Comparison of ENCODE assay signal across 17 cellular contexts in the genomic region with DNA sequence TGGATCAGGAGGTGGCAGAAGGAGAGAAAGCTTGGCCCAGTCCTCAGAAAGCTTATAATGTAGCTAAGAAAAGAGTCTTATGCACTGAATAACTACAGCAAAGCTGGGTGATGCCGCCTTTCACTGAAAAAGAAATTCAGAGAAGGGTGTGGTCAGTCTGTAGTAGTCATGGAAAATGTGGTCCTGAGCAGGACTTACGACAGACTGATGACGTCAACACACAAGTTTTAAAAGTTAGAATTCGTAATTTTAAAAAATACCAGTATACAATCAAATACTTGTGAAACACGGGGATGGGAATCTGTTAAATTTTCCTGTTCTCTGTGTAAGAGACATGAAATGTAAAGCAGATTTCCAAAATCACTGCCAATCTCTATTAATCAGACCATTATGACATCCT.
DNase-seq lines count a peak whose midpoint lies in the region; ATAC-seq and TF ChIP-seq lines count a peak whose summit lies in the region.
"Had no signal": no experiment of that assay in that cellular context is flagged by ENCODE, and none has a peak within 500 bp of the region (broad histone marks: within the 10 kb centered on the region; RNA-seq: fewer than 3 reads in every experiment).

No MANE protein-coding gene starts in this region.

- no peak overlapping the region for H3T11ph ChIP-seq in H9 (ENCODE audit: low read length)

- H3K4me1 ChIP-seq in BLaER1, result peaks cover 35% of the 10 kb centered on the region
- H3K4me1 ChIP-seq in neuron (ENCODE audit: insufficient read depth, low read length), result peaks cover 17% of the 10 kb centered on the region
- no peaks in the 10 kb centered on the region; the same call in 1 of the 2 replicates for H3K4me1 ChIP-seq in H9 (ENCODE audit: insufficient read depth, low read length)
- H3K4me1 ChIP-seq: right atrium auricular region had no signal

- H2AFZ ChIP-seq in neuron (ENCODE audit: low read depth, low read length), result peak overlapping the region; percentile 90
- H2AFZ ChIP-seq in H9 (ENCODE audit: low read length), result no peak overlapping the region

- no peaks in the 10 kb centered on the region for H3K36me3 Mint-ChIP-seq in natural killer cell treated with Interleukin-12 subunit alpha and Interleukin-12 subunit beta and Interleukin-15 and Interleukin-18, amount 100 ng/mL, for 72 hours
- no peaks in the 10 kb centered on the region for H3K36me3 Mint-ChIP-seq in H9 (ENCODE audit: insufficient read depth in 1 of 3, low read depth in 3 of 3)
- H3K36me3 Mint-ChIP-seq: CD4-positive, CD25-positive, alpha-beta regulatory T cell had no signal

- H3K4me1 Mint-ChIP-seq in natural killer cell treated with Interleukin-12 subunit alpha and Interleukin-12 subunit beta and Interleukin-15 and Interleukin-18, amount 100 ng/mL, for 72 hours (ENCODE audit: low read depth in 2 of 2), result no peaks in the 10 kb centered on the region
- peaks cover 43 to 44% of the 10 kb centered on the region in 2 experiments for H3K4me1 Mint-ChIP-seq in H9
- H3K4me1 Mint-ChIP-seq: CD4-positive, CD25-positive, alpha-beta regulatory T cell; central memory CD8-positive, alpha-beta T cell had no signal

- H3K9me3 Mint-ChIP-seq in natural killer cell treated with Interleukin-12 subunit alpha and Interleukin-12 subunit beta and Interleukin-15 and Interleukin-18, amount 100 ng/mL, for 72 hours, result no peaks in the 10 kb centered on the region
- H3K9me3 Mint-ChIP-seq in H9, result no peaks in the 10 kb centered on the region
- H3K9me3 Mint-ChIP-seq: activated naive CD4-positive, alpha-beta T cell treated with anti-CD3 and anti-CD28 coated beads for 36 hours; central memory CD8-positive, alpha-beta T cell had no signal

- no peak overlapping the region for H2BK12ac ChIP-seq in H9 (ENCODE audit: insufficient read length, low read depth, low read length)

- H3K9ac ChIP-seq in BLaER1 (no peak overlapping the region), H9 (ENCODE audit: extremely low read depth, insufficient read length, low read length) (no peak overlapping the region)

- no peaks in the 10 kb centered on the region for H3K27me3 ChIP-seq in BLaER1
- no peaks in the 10 kb centered on the region for H3K27me3 ChIP-seq in neuron (ENCODE audit: insufficient read depth, low read length)
- H3K27me3 ChIP-seq in H9 (ENCODE audit: insufficient read depth, low read length), result no peaks in the 10 kb centered on the region; the same call in 1 of the 2 replicates
- H3K27me3 ChIP-seq: right atrium auricular region had no signal

- peaks cover 3% of the 10 kb centered on the region in 2 donors for H3K27me3 Mint-ChIP-seq in natural killer cell treated with Interleukin-12 subunit alpha and Interleukin-12 subunit beta and Interleukin-15 and Interleukin-18, amount 100 ng/mL, for 72 hours
- peaks cover 29% of the 10 kb centered on the region for H3K27me3 Mint-ChIP-seq in H9 (ENCODE audit: low read depth)

- H4K8ac ChIP-seq in H9 (replicated peaks; ENCODE audit: insufficient read length, low read depth, low read length), result no peak overlapping the region

- H2BK120ac ChIP-seq in H9 (ENCODE audit: low read depth, low read length, poor library complexity, severe bottlenecking), result no peak overlapping the region

- H3K9me3 ChIP-seq in BLaER1, result no peaks in the 10 kb centered on the region
- no peaks in the 10 kb centered on the region for H3K9me3 ChIP-seq in neuron (ENCODE audit: low read length)
- H3K9me3 ChIP-seq in H9 (ENCODE audit: control insufficient read depth, low read depth, low read length), result no peaks in the 10 kb centered on the region
- H3K9me3 ChIP-seq: right atrium auricular region had no signal

- no peak overlapping the region for H4K5ac ChIP-seq in H9 (ENCODE audit: insufficient read length, low read depth, low read length)

- H2AK5ac ChIP-seq in H9 (ENCODE audit: insufficient read length, low read length), result no peak overlapping the region

- H3K23ac ChIP-seq in H9 (ENCODE audit: insufficient read length, low read depth, low read length), result no peak overlapping the region

- DNase-seq in OCI-M1 (lab: John Stamatoyannopoulos, UW) (peak; percentile 22), fibroblast of pulmonary artery (ENCODE audit: low read depth) (peak; percentile 17), H9 (no peak), DMS 273 (lab: John Stamatoyannopoulos, UW; ENCODE audit: unreplicated experiment) (no peak)
- no peak for DNase-seq in natural killer cell treated with Interleukin-12 subunit alpha and Interleukin-12 subunit beta and Interleukin-15 and Interleukin-18, amount 100 ng/mL, for 72 hours (ENCODE audit: low spot score)
- DNase-seq: activated naive CD4-positive, alpha-beta T cell treated with anti-CD3 and anti-CD28 coated beads for 36 hours; activated T-cell treated with anti-CD3 and anti-CD28 coated beads, Interleukin-2, amount 50 U/mL, for 48 hours; CD4-positive, CD25-positive, alpha-beta regulatory T cell; KG1; NCI-H2171 had no signal

- no CpG with 5 or more reads among the region's 5 CpGs for WGBS in H9 (ENCODE audit: extremely low coverage, insufficient read length, low lambda C conversion rate)

- no peak overlapping the region for H3K14ac ChIP-seq in H9 (ENCODE audit: insufficient read depth, low read length)

- H3K79me2 ChIP-seq in H9 (ENCODE audit: insufficient read depth, low read length), result no peaks in the 10 kb centered on the region

- no peaks in the 10 kb centered on the region for H3K79me1 ChIP-seq in H9 (ENCODE audit: insufficient read depth, low read depth, low read length, poor library complexity, severe bottlenecking)

- no peak overlapping the region for H2BK5ac ChIP-seq in H9 (ENCODE audit: insufficient read length, low read length)

- ATAC-seq in natural killer cell treated with Interleukin-12 subunit alpha and Interleukin-12 subunit beta and Interleukin-15 and Interleukin-18, amount 100 ng/mL, for 72 hours, result no peak
- no peak for ATAC-seq in GM21529 (IDR thresholded peaks at IDR 0.05; ENCODE audit: unreplicated experiment)

- H3K18ac ChIP-seq in H9 (ENCODE audit: insufficient read length, low read depth, low read length), result no peak overlapping the region

- no peak overlapping the region for H3K27ac Mint-ChIP-seq in natural killer cell treated with Interleukin-12 subunit alpha and Interleukin-12 subunit beta and Interleukin-15 and Interleukin-18, amount 100 ng/mL, for 72 hours
- no peak overlapping the region for H3K27ac Mint-ChIP-seq in H9
- H3K27ac Mint-ChIP-seq: activated naive CD4-positive, alpha-beta T cell treated with anti-CD3 and anti-CD28 coated beads for 36 hours; CD4-positive, CD25-positive, alpha-beta regulatory T cell had no signal

- H4K20me1 ChIP-seq in BLaER1, result no peaks in the 10 kb centered on the region
- H4K20me1 ChIP-seq in H9 (ENCODE audit: control insufficient read depth, insufficient read depth, insufficient read length), result no peaks in the 10 kb centered on the region

- TF ChIP-seq CTCF in fibroblast of pulmonary artery (IDR thresholded peaks at IDR 0.05; ENCODE audit: low read length, missing control alignments) (no peak), H9 (conservative IDR thresholded peaks at IDR 0.05) (no peak)

- no peak overlapping the region for H3K4ac ChIP-seq in H9 (ENCODE audit: low read depth, low read length)

- H3K4me3 ChIP-seq in BLaER1 (no peak overlapping the region), fibroblast of pulmonary artery (replicated peaks; ENCODE audit: low read depth, low read length) (no peak overlapping the region), neuron (ENCODE audit: low read length) (no peak overlapping the region)
- H3K4me3 ChIP-seq: lung, right atrium auricular region had no signal

- no peak overlapping the region for H3K56ac ChIP-seq in H9 (ENCODE audit: insufficient read length, low read depth, low read length)

- H3K36me3 ChIP-seq in BLaER1, result no peaks in the 10 kb centered on the region
- no peaks in the 10 kb centered on the region for H3K36me3 ChIP-seq in neuron (ENCODE audit: insufficient read depth, low read length)
- H3K36me3 ChIP-seq: right atrium auricular region had no signal

- no peak overlapping the region for H3K4me3 Mint-ChIP-seq in natural killer cell treated with Interleukin-12 subunit alpha and Interleukin-12 subunit beta and Interleukin-15 and Interleukin-18, amount 100 ng/mL, for 72 hours
- no peak overlapping the region for H3K4me3 Mint-ChIP-seq in H9
- H3K4me3 Mint-ChIP-seq: activated naive CD4-positive, alpha-beta T cell treated with anti-CD3 and anti-CD28 coated beads for 36 hours; CD4-positive, CD25-positive, alpha-beta regulatory T cell; central memory CD8-positive, alpha-beta T cell had no signal

- H3K4me2 ChIP-seq in BLaER1 (peak overlapping the region; percentile 69), H9 (ENCODE audit: insufficient read depth, insufficient read length, low read length) (no peak overlapping the region)

- no peak overlapping the region for H3K27ac ChIP-seq in BLaER1
- no peak overlapping the region for H3K27ac ChIP-seq in H9 (ENCODE audit: insufficient read length, low read depth, low read length)
- H3K27ac ChIP-seq: epithelial cell of prostate, right atrium auricular region had no signal

- H2BK20ac ChIP-seq in H9 (ENCODE audit: low read depth, low read length, poor library complexity, severe bottlenecking), result no peak overlapping the region

- no peak overlapping the region for H4K91ac ChIP-seq in H9 (ENCODE audit: insufficient read length, low read depth, low read length)

- no peak overlapping the region for H2BK15ac ChIP-seq in H9 (ENCODE audit: low read depth, low read length)

- no peaks in the 10 kb centered on the region for H3K23me2 ChIP-seq in H9 (ENCODE audit: insufficient read length, low read depth, low read length, poor library complexity, severe bottlenecking)

Comparison
In these comparisons a context has a peak if more than half of its experiments do, and no peak if none do; other contexts are left out.
1. DNase-seq: peak in OCI-M1 (single experiment) and fibroblast of pulmonary artery (single experiment); none in natural killer cell treated with Interleukin-12 subunit alpha and Interleukin-12 subunit beta and Interleukin-15 and Interleukin-18, amount 100 ng/mL, for 72 hours (single experiment), H9 (single experiment) and DMS 273 (single experiment).